Comparison of ENCODE assay signal across 31 cellular contexts in genomic region chr1:34839526-34840305, GRCh38. TPM values are rescaled to one million over a fixed set of nuclear protein-coding genes. Genes with fewer than 3 reads are reported as not detected.
"Had no signal": no experiment of that assay in that cellular context is flagged by ENCODE, and none has a peak within 500 bp of the region (broad histone marks: within the 10 kb centered on the region; RNA-seq: fewer than 3 reads in every experiment).

No MANE protein-coding gene starts in this region.

- ATAC-seq: activated CD4-positive, alpha-beta T cell treated with anti-CD3 and anti-CD28 coated beads for 36 hours; activated naive CD4-positive, alpha-beta T cell treated with anti-CD3 and anti-CD28 coated beads, Interleukin-2, amount 50 U/mL, for 72 hours; activated T-cell treated with anti-CD3 and anti-CD28 coated beads, Interleukin-2, amount 50 U/mL, for 72 hours; gastroesophageal sphincter; psoas muscle; stimulated activated naive B cell treated with anti-CD40 and anti-IgM and Interleukin-4, amounts not matched to agents 10 μg/mL and 1 μg/mL and 100 μg/mL, for 72 hours had no signal

- H3K4me1 ChIP-seq: breast epithelium, parathyroid adenoma, transverse colon had no signal

- H3K27me3 Mint-ChIP-seq: activated CD4-positive, alpha-beta T cell treated with anti-CD3 and anti-CD28 coated beads for 36 hours; central memory CD8-positive, alpha-beta T cell; dendritic cell treated with granulocyte-macrophage colony-stimulating factor and Interleukin-4, amounts not matched to agents 40 ng/mL and 50 ng/mL, for 4 days; naive B cell; stimulated activated naive B cell treated with anti-CD40 and anti-IgM and Interleukin-4, amounts not matched to agents 10 μg/mL and 1 μg/mL and 100 μg/mL, for 72 hours had no signal

- H3K4me3 Mint-ChIP-seq: activated CD4-positive, alpha-beta T cell treated with anti-CD3 and anti-CD28 coated beads for 36 hours; activated T-cell treated with anti-CD3 and anti-CD28 coated beads, Interleukin-2, amount 50 U/mL, for 72 hours; central memory CD8-positive, alpha-beta T cell; dendritic cell treated with granulocyte-macrophage colony-stimulating factor and Interleukin-4, amounts not matched to agents 40 ng/mL and 50 ng/mL, for 4 days; immature natural killer cell; mesothelial cell of epicardium; neural progenitor cell; stimulated activated naive B cell treated with anti-CD40 and anti-IgM and Interleukin-4, amounts not matched to agents 10 μg/mL and 1 μg/mL and 100 μg/mL, for 72 hours had no signal

- H3K36me3 ChIP-seq: breast epithelium, neural progenitor cell, transverse colon had no signal

- H3K27ac Mint-ChIP-seq: activated CD4-positive, alpha-beta T cell treated with anti-CD3 and anti-CD28 coated beads for 36 hours; activated T-cell treated with anti-CD3 and anti-CD28 coated beads, Interleukin-2, amount 50 U/mL, for 72 hours; dendritic cell treated with granulocyte-macrophage colony-stimulating factor and Interleukin-4, amounts not matched to agents 40 ng/mL and 50 ng/mL, for 4 days; immature natural killer cell; mesothelial cell of epicardium; naive B cell; neural progenitor cell; stimulated activated naive B cell treated with anti-CD40 and anti-IgM and Interleukin-4, amounts not matched to agents 10 μg/mL and 1 μg/mL and 100 μg/mL, for 72 hours had no signal

- H3K9me3 Mint-ChIP-seq: activated naive CD4-positive, alpha-beta T cell treated with anti-CD3 and anti-CD28 coated beads, Interleukin-2, amount 50 U/mL, for 72 hours; activated T-cell treated with anti-CD3 and anti-CD28 coated beads, Interleukin-2, amount 50 U/mL, for 72 hours; central memory CD8-positive, alpha-beta T cell; dendritic cell treated with granulocyte-macrophage colony-stimulating factor and Interleukin-4, amounts not matched to agents 40 ng/mL and 50 ng/mL, for 4 days; mesothelial cell of epicardium; naive B cell; neural progenitor cell; stimulated activated naive B cell treated with anti-CD40 and anti-IgM and Interleukin-4, amounts not matched to agents 10 μg/mL and 1 μg/mL and 100 μg/mL, for 72 hours had no signal

- H3K4me3 ChIP-seq: breast epithelium, gastroesophageal sphincter, neural progenitor cell, psoas muscle, SK-N-MC, smooth muscle cell, testis, transverse colon had no signal

- H3K27me3 ChIP-seq: breast epithelium, gastroesophageal sphincter, neural progenitor cell, testis, transverse colon had no signal

- H3K27ac ChIP-seq: breast epithelium, epithelial cell of prostate, gastroesophageal sphincter, neural progenitor cell, parathyroid adenoma, psoas muscle, SK-N-MC, testis, transverse colon had no signal

- H3K9me3 ChIP-seq: breast epithelium, gastroesophageal sphincter, psoas muscle, testis, transverse colon had no signal

- FAIRE-seq: urothelium cell line had no signal

- DNase-seq: activated CD4-positive, alpha-beta T cell treated with anti-CD3 and anti-CD28 coated beads for 36 hours; activated CD4-positive, alpha-beta T cell treated with anti-CD3 and anti-CD28 coated beads, Interleukin-2, amount 50 U/mL, for 48 hours; activated CD4-positive, CD25-positive, alpha-beta regulatory T cell; activated naive CD4-positive, alpha-beta T cell; activated T-cell treated with anti-CD3 and anti-CD28 coated beads, Interleukin-2, amount 50 U/mL, for 72 hours; hypothalamus; immature natural killer cell; naive B cell; occipital lobe; psoas muscle; stimulated activated CD4-positive, alpha-beta T cell treated with anti-CD3 and anti-CD28 coated beads, Interleukin-1b, Interleukin-23, amount 100 ng/mL, for 48 hours; stimulated activated CD4-positive, alpha-beta T cell treated with anti-CD3 and anti-CD28 coated beads, Interleukin-4, amount 100 ng/mL, for 4 hours; stimulated activated CD8-positive, alpha-beta memory T cell treated with anti-CD3 and anti-CD28 coated beads, Interleukin-4, amount 100 ng/mL, for 48 hours; stimulated activated naive B cell treated with anti-CD40 and anti-IgM and Interleukin-4, amounts not matched to agents 10 μg/mL and 1 μg/mL and 100 μg/mL, for 72 hours; testis; transverse colon had no signal

- H3K4me1 Mint-ChIP-seq: activated CD4-positive, alpha-beta T cell treated with anti-CD3 and anti-CD28 coated beads for 36 hours had no signal

- H3K36me3 Mint-ChIP-seq: activated naive CD4-positive, alpha-beta T cell treated with anti-CD3 and anti-CD28 coated beads, Interleukin-2, amount 50 U/mL, for 72 hours; immature natural killer cell; mesothelial cell of epicardium; naive B cell; neural progenitor cell had no signal

RNA-seq across cellular contexts. Expression of gene GJA4, which starts 46.9 kb away (rescaled TPM):
- total RNA-seq: activated CD4-positive, alpha-beta T cell treated with anti-CD3 and anti-CD28 coated beads for 36 hours; activated CD8-positive, alpha-beta memory T cell treated with anti-CD3 and anti-CD28 coated beads for 36 hours; kidney epithelial cell; mesothelial cell of epicardium; smooth muscle cell had no signal
- polyA plus RNA-seq: immature natural killer cell, smooth muscle cell had no signal

RNA-seq across cellular contexts. Expression of gene GJB3, which starts 58.7 kb away (rescaled TPM):
- total RNA-seq: activated CD4-positive, alpha-beta T cell treated with anti-CD3 and anti-CD28 coated beads for 36 hours; activated CD8-positive, alpha-beta memory T cell treated with anti-CD3 and anti-CD28 coated beads for 36 hours; activated naive CD4-positive, alpha-beta T cell treated with anti-CD3 and anti-CD28 coated beads, Interleukin-2, amount 50 U/mL, for 72 hours; activated T-cell treated with anti-CD3 and anti-CD28 coated beads, Interleukin-2, amount 50 U/mL, for 72 hours; mesothelial cell of epicardium; occipital lobe; psoas muscle; T-helper 1 cell treated with Interleukin-12 subunit alpha and Interleukin-12 subunit beta and Interleukin-4 antibody, amounts not matched to agents 30 ng/mL and 1 ng/mL, for 36 hours had no signal
- polyA plus RNA-seq: immature natural killer cell had no signal
